In the genomic region with DNA sequence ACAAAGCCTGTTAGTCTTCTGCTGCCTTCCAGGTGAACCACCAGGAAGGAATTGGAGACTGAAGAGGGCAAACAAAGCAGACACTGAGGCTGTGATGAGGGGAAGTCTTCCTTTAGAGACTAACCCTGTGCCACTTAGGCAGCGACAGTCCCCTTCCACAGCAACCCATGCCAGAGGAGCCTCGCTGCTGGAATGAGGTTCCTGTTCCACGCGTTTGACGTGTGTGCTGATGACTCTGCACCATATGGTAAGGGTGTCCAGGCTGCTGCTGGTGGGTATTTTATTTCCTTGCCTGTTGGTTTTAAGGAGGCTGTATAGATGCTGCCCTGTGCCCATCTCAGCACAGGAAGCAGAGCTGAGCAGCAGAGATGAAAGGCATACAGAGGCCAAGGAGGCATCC, we compare ENCODE assay signal across 17 cellular contexts.
DNase-seq lines count a peak whose midpoint lies in the region; ATAC-seq and TF ChIP-seq lines count a peak whose summit lies in the region.
"Had no signal": no experiment of that assay in that cellular context is flagged by ENCODE, and none has a peak within 500 bp of the region (broad histone marks: within the 10 kb centered on the region; RNA-seq: fewer than 3 reads in every experiment).

No MANE protein-coding gene starts in this region.

- ATAC-seq in natural killer cell = no peak
- ATAC-seq: HepG2 had no signal

- 84 to 93% methylated on average over 5 of the region's 5 CpGs for WGBS in sigmoid colon, 2 donors

- H3K9me3 ChIP-seq in sigmoid colon (no peaks in the 10 kb centered on the region), uterus (no peaks in the 10 kb centered on the region)
- H3K9me3 ChIP-seq: BLaER1 treated with 17β-estradiol and CSF1 and Interleukin-3, amounts not matched to agents 10 nM and 100 nM had no signal

- no peak overlapping the region for H3K27ac Mint-ChIP-seq in natural killer cell
- H3K27ac Mint-ChIP-seq: CD4-positive, CD25-positive, alpha-beta regulatory T cell; HFFc6 had no signal

- H3K27me3 Mint-ChIP-seq in natural killer cell (ENCODE audit: low read depth in 2 of 2) = peaks cover 6 to 12% of the 10 kb centered on the region in 2 donors

- H3K4me3 ChIP-seq in sigmoid colon (no peak overlapping the region), uterus (no peak overlapping the region)
- H3K4me3 ChIP-seq: BLaER1 treated with 17β-estradiol and CSF1 and Interleukin-3, amounts not matched to agents 10 nM and 100 nM had no signal

- no peaks in the 10 kb centered on the region for H3K27me3 ChIP-seq in sigmoid colon
- no peaks in the 10 kb centered on the region for H3K27me3 ChIP-seq in uterus
- H3K27me3 ChIP-seq: BLaER1 treated with 17β-estradiol and CSF1 and Interleukin-3, amounts not matched to agents 10 nM and 100 nM had no signal

- TF ChIP-seq CTCF in sigmoid colon (IDR thresholded peaks at IDR 0.05) (no peak), uterus (IDR thresholded peaks at IDR 0.05) (no peak), natural killer cell (IDR thresholded peaks at IDR 0.05) (no peak)

- H3K36me3 ChIP-seq in sigmoid colon = no peaks in the 10 kb centered on the region
- no peaks in the 10 kb centered on the region for H3K36me3 ChIP-seq in uterus
- H3K36me3 ChIP-seq: BLaER1 treated with 17β-estradiol and CSF1 and Interleukin-3, amounts not matched to agents 10 nM and 100 nM had no signal

- TF ChIP-seq POLR2A in sigmoid colon (IDR thresholded peaks at IDR 0.05) (no peak), uterus (IDR thresholded peaks at IDR 0.05) (no peak)

- H3K27ac ChIP-seq in sigmoid colon = peak overlapping the region in 3 of 4 donors; percentile 86 to 94 (median 86)
- peak overlapping the region; percentile 74 to 77 for H3K27ac ChIP-seq in uterus
- H3K27ac ChIP-seq: BLaER1 treated with 17β-estradiol and CSF1 and Interleukin-3, amounts not matched to agents 10 nM and 100 nM had no signal

- intact Hi-C loops in sigmoid colon (cut with DNase I) (loop anchor here (5.0 kb wide), 2 partner anchors 51 to 76 kb away; no protein-coding TSS in a partner anchor), uterus (cut with DNase I; ENCODE audit: low total_unique reads) (no loop called here), natural killer cell (cut with micrococcal nuclease) (no loop called here)

- peaks cover 0 to 6% of the 10 kb centered on the region in 2 donors for H3K9me3 Mint-ChIP-seq in natural killer cell
- H3K9me3 Mint-ChIP-seq: HFFc6 had no signal

- H3K4me1 Mint-ChIP-seq in natural killer cell = no peaks in the 10 kb centered on the region
- H3K4me1 Mint-ChIP-seq: CD4-positive, CD25-positive, alpha-beta regulatory T cell had no signal

- H3K4me1 ChIP-seq in sigmoid colon (peaks cover 0 to 94% (median 84%) of the 10 kb centered on the region in 4 donors), uterus (peaks cover 3 to 7% of the 10 kb centered on the region in 2 donors)

- TF ChIP-seq EP300 in sigmoid colon (IDR thresholded peaks at IDR 0.05) = no peak

- DNase-seq in NCI-H2029 (lab: John Stamatoyannopoulos, UW) (peak; percentile 46), NCI-H2029 treated with DMSO at 0.1 percent for 48 hours (lab: John Stamatoyannopoulos, UW) (no peak), NCI-H69 (lab: John Stamatoyannopoulos, UW) (peak; percentile 61), sigmoid colon (no peak), uterus (no peak), LoVo (ENCODE audit: low spot score) (no peak), NK-92 (lab: John Stamatoyannopoulos, UW; ENCODE audit: unreplicated experiment) (no peak), natural killer cell (no peak)
- DNase-seq: ACHN; Calu3; CD4-positive, CD25-positive, alpha-beta regulatory T cell; DND-41; GDM1; HCEC 1CT; HFFc6 had no signal

- H3K36me3 Mint-ChIP-seq in natural killer cell = no peaks in the 10 kb centered on the region
- H3K36me3 Mint-ChIP-seq: CD4-positive, CD25-positive, alpha-beta regulatory T cell had no signal

- no peak overlapping the region for H3K4me3 Mint-ChIP-seq in natural killer cell
- H3K4me3 Mint-ChIP-seq: CD4-positive, CD25-positive, alpha-beta regulatory T cell; HFFc6 had no signal

Comparison
In these comparisons a context has a peak if more than half of its experiments do, and no peak if none do; other contexts are left out.
1. DNase-seq: peak in NCI-H2029 (single experiment) and NCI-H69 (single experiment); none in NCI-H2029 treated with DMSO at 0.1 percent for 48 hours (single experiment), sigmoid colon (single experiment), uterus (0 of 2), LoVo (single experiment), NK-92 (single experiment) and natural killer cell (single experiment).